ENCODE assay signal across 9 cellular contexts in genomic region chr10:79246606-79247275, GRCh38.
DNase-seq lines count a peak whose midpoint lies in the region.
"Had no signal": no experiment of that assay in that cellular context is flagged by ENCODE, and none has a peak within 500 bp of the region (broad histone marks: within the 10 kb centered on the region; RNA-seq: fewer than 3 reads in every experiment).

No MANE protein-coding gene starts in this region.

- no peaks in the 10 kb centered on the region for H3K36me3 ChIP-seq in stomach smooth muscle (ENCODE audit: control insufficient read depth in 2 of 2, insufficient read depth in 2 of 2, low read length in 2 of 2)

- peaks cover 86% of the 10 kb centered on the region for H3K4me1 ChIP-seq in stomach smooth muscle (ENCODE audit: control insufficient read depth, insufficient read depth, low read length)

- DNase-seq in GOT3 (lab: John Stamatoyannopoulos, UW) (peak; percentile 23), anterior cingulate cortex (lab: John Stamatoyannopoulos, UW) (peak in 34 of 58 donors; percentile 51 to 86 (median 67)), activated gamma-delta T cell treated with Interleukin-2 at 50 U/mL for 16 hours (no peak), MV-4-11 (lab: John Stamatoyannopoulos, UW) (no peak), NCI-H2171 (lab: John Stamatoyannopoulos, UW) (no peak), SKM-1 (lab: John Stamatoyannopoulos, UW; ENCODE audit: unreplicated experiment) (no peak)

- peak overlapping the region in 1 of 2 donors; percentile 66 for H3K9ac ChIP-seq in stomach smooth muscle (ENCODE audit: low read length in 2 of 2)

- no peaks in the 10 kb centered on the region for H3K9me3 ChIP-seq in stomach smooth muscle (ENCODE audit: control insufficient read depth in 2 of 2, low read length in 2 of 2)
- H3K9me3 ChIP-seq: mucosa of descending colon had no signal

- H3K27ac ChIP-seq in layer of hippocampus (ENCODE audit: low read depth, low read length), result peak overlapping the region; percentile 85
- H3K27ac ChIP-seq in stomach smooth muscle (ENCODE audit: low read length), result peak overlapping the region; percentile 93

- H3K4me3 ChIP-seq in stomach smooth muscle (ENCODE audit: low read length in 2 of 2), result peak overlapping the region in 1 of 2 donors; percentile 29
- H3K4me3 ChIP-seq: mucosa of descending colon had no signal

- H3K27me3 ChIP-seq in layer of hippocampus (ENCODE audit: control insufficient read depth, insufficient read depth, low read length), result no peaks in the 10 kb centered on the region
- no peaks in the 10 kb centered on the region for H3K27me3 ChIP-seq in stomach smooth muscle (ENCODE audit: control insufficient read depth in 1 of 2, insufficient read depth in 2 of 2, low read length in 2 of 2)

Comparison
In these comparisons a context has a peak if more than half of its experiments do, and no peak if none do; other contexts are left out.
1. DNase-seq: peak in GOT3 (single experiment) and anterior cingulate cortex (34 of 58); none in activated gamma-delta T cell treated with Interleukin-2 at 50 U/mL for 16 hours (single experiment), MV-4-11 (single experiment), NCI-H2171 (single experiment) and SKM-1 (single experiment).